21 cellular contexts compared by ENCODE assay signal in genomic region chr5:153613143-153613542, GRCh38.
DNase-seq lines count a peak whose midpoint lies in the region; ATAC-seq and TF ChIP-seq lines count a peak whose summit lies in the region.
"Had no signal": no experiment of that assay in that cellular context is flagged by ENCODE, and none has a peak within 500 bp of the region (broad histone marks: within the 10 kb centered on the region; RNA-seq: fewer than 3 reads in every experiment).

No MANE protein-coding gene starts in this region.

- no peaks in the 10 kb centered on the region for H3K27me3 ChIP-seq in PC-3 (ENCODE audit: low read length)
- H3K27me3 ChIP-seq: ovary had no signal

- H3K9me2 ChIP-seq in PC-3 (replicated peaks; ENCODE audit: low read length): no peaks in the 10 kb centered on the region

- no peaks in the 10 kb centered on the region for H3K36me3 ChIP-seq in PC-3 (ENCODE audit: low read depth, low read length)
- H3K36me3 ChIP-seq: ovary had no signal

- POLR2A ChIA-PET in PC-3 (lab: Charles Lee; ENCODE audit: unreplicated experiment): no interaction called here

- no peaks in the 10 kb centered on the region for H3K9me3 ChIP-seq in PC-3 (ENCODE audit: low read length)
- H3K9me3 ChIP-seq in T-helper 17 cell (ENCODE audit: control insufficient read depth, low read length, poor library complexity, severe bottlenecking): no peaks in the 10 kb centered on the region
- H3K9me3 ChIP-seq: ovary had no signal

- H2AFZ ChIP-seq in PC-3 (ENCODE audit: low read length): no peak overlapping the region

- H3K9me3 Mint-ChIP-seq in activated T-helper 17 cell treated with anti-CD3 and anti-CD28 coated beads, Interleukin-2, amount 50 U/mL, for 72 hours: no peaks in the 10 kb centered on the region
- H3K9me3 Mint-ChIP-seq: activated CD4-positive, alpha-beta memory T cell treated with anti-CD3 and anti-CD28 coated beads for 36 hours; activated naive CD8-positive, alpha-beta T cell treated with anti-CD3 and anti-CD28 coated beads for 36 hours; activated T-cell treated with anti-CD3 and anti-CD28 coated beads, Interleukin-2, amount 50 U/mL, for 24 hours had no signal

- no peaks in the 10 kb centered on the region for H3F3A ChIP-seq in PC-3 (ENCODE audit: low read length, unreplicated experiment)

- no peaks in the 10 kb centered on the region for H3K4me1 Mint-ChIP-seq in activated T-helper 17 cell treated with anti-CD3 and anti-CD28 coated beads, Interleukin-2, amount 50 U/mL, for 72 hours
- no peaks in the 10 kb centered on the region for H3K4me1 Mint-ChIP-seq in T-helper 17 cell
- H3K4me1 Mint-ChIP-seq: activated naive CD8-positive, alpha-beta T cell treated with anti-CD3 and anti-CD28 coated beads for 36 hours; CD8-positive, alpha-beta memory T cell; naive B cell; T-cell had no signal

- no peak overlapping the region for H3K4me3 ChIP-seq in PC-3 (ENCODE audit: low read length)
- H3K4me3 ChIP-seq: ovary had no signal

- no peak overlapping the region for H3K4me3 Mint-ChIP-seq in activated T-helper 17 cell treated with anti-CD3 and anti-CD28 coated beads, Interleukin-2, amount 50 U/mL, for 72 hours
- no peak overlapping the region for H3K4me3 Mint-ChIP-seq in T-helper 17 cell
- H3K4me3 Mint-ChIP-seq: activated CD4-positive, alpha-beta memory T cell treated with anti-CD3 and anti-CD28 coated beads for 36 hours; activated naive CD8-positive, alpha-beta T cell treated with anti-CD3 and anti-CD28 coated beads for 36 hours; activated T-cell treated with anti-CD3 and anti-CD28 coated beads, Interleukin-2, amount 50 U/mL, for 24 hours; CD8-positive, alpha-beta memory T cell; naive B cell; T-cell had no signal

- H3K79me2 ChIP-seq in PC-3 (ENCODE audit: low read length): no peaks in the 10 kb centered on the region

- H4K20me1 ChIP-seq in PC-3 (ENCODE audit: low read length): no peaks in the 10 kb centered on the region

- TF ChIP-seq CTCF in PC-3 (conservative IDR thresholded peaks at IDR 0.05; ENCODE audit: low read depth, low read length): no peak

- no peak overlapping the region for H3K27ac Mint-ChIP-seq in activated T-helper 17 cell treated with anti-CD3 and anti-CD28 coated beads, Interleukin-2, amount 50 U/mL, for 72 hours
- no peak overlapping the region for H3K27ac Mint-ChIP-seq in T-helper 17 cell
- H3K27ac Mint-ChIP-seq: activated CD4-positive, alpha-beta memory T cell treated with anti-CD3 and anti-CD28 coated beads for 36 hours; activated naive CD8-positive, alpha-beta T cell treated with anti-CD3 and anti-CD28 coated beads for 36 hours; activated T-cell treated with anti-CD3 and anti-CD28 coated beads, Interleukin-2, amount 50 U/mL, for 24 hours; CD8-positive, alpha-beta memory T cell; naive B cell; T-cell had no signal

- DNase-seq in AG08395 (ENCODE audit: low spot score) (peak; percentile 21), HCEC 1CT (peak; percentile 74), PC-3 (peak; percentile 54), fibroblast of peridontal ligament (ENCODE audit: extremely low read depth) (peak; percentile 49), T-helper 17 cell (no peak)
- no peak for DNase-seq in activated CD4-positive, CD25-positive, alpha-beta regulatory T cell treated with anti-CD3 and anti-CD28 coated beads, Interleukin-2, amount 50 U/mL, for 72 hours
- DNase-seq in activated CD4-positive, CD25-positive, alpha-beta regulatory T cell (lab: John Stamatoyannopoulos, UW): no peak
- DNase-seq: activated CD4-positive, alpha-beta memory T cell treated with anti-CD3 and anti-CD28 coated beads for 36 hours; activated naive CD8-positive, alpha-beta T cell treated with anti-CD3 and anti-CD28 coated beads for 36 hours; activated T-cell treated with anti-CD3 and anti-CD28 coated beads, Interleukin-2, amount 50 U/mL, for 24 hours; CD8-positive, alpha-beta memory T cell; KG1; naive B cell; NCI-H1092; ovary; stimulated activated naive CD8-positive, alpha-beta T cell treated with anti-CD3 and anti-CD28 coated beads, Interleukin-15, Interleukin-2, amounts not matched to agents 100 U/mL and 50 U/mL, for 24 hours; T-cell; trophoblast cell had no signal

- BruUV-seq in PC-3 (replicated peaks; lab: Mats Ljungman, UMichigan): no TSS peak

- no peaks in the 10 kb centered on the region for H3K4me1 ChIP-seq in PC-3 (ENCODE audit: insufficient read depth, low read length)

- H3K4me2 ChIP-seq in PC-3 (ENCODE audit: low read length): no peak overlapping the region

- no peak overlapping the region for H3K27ac ChIP-seq in PC-3 (ENCODE audit: low read length)
- H3K27ac ChIP-seq: ovary had no signal

- CTCF ChIA-PET in PC-3 (lab: Charles Lee): no interaction called here

- H3K9ac ChIP-seq in PC-3 (ENCODE audit: low read length): no peak overlapping the region

- peaks cover 8% of the 10 kb centered on the region for H3K27me3 Mint-ChIP-seq in activated T-helper 17 cell treated with anti-CD3 and anti-CD28 coated beads, Interleukin-2, amount 50 U/mL, for 72 hours
- peaks cover 4% of the 10 kb centered on the region for H3K27me3 Mint-ChIP-seq in T-helper 17 cell
- H3K27me3 Mint-ChIP-seq: activated naive CD8-positive, alpha-beta T cell treated with anti-CD3 and anti-CD28 coated beads for 36 hours; activated T-cell treated with anti-CD3 and anti-CD28 coated beads, Interleukin-2, amount 50 U/mL, for 24 hours had no signal

- intact Hi-C loops in PC-3 (cut with micrococcal nuclease): no loop called here

- no peak for ATAC-seq in PC-3
- no peak for ATAC-seq in activated T-helper 17 cell treated with anti-CD3 and anti-CD28 coated beads, Interleukin-2, amount 50 U/mL, for 72 hours (replicated peaks)
- no peak for ATAC-seq in T-helper 17 cell
- ATAC-seq: HCT116; sciatic nerve; stimulated activated naive CD8-positive, alpha-beta T cell treated with anti-CD3 and anti-CD28 coated beads, Interleukin-15, Interleukin-2, amounts not matched to agents 100 U/mL and 50 U/mL, for 24 hours; T-cell had no signal

- H3K36me3 Mint-ChIP-seq in activated T-helper 17 cell treated with anti-CD3 and anti-CD28 coated beads, Interleukin-2, amount 50 U/mL, for 72 hours (ENCODE audit: low read depth): no peaks in the 10 kb centered on the region
- no peaks in the 10 kb centered on the region for H3K36me3 Mint-ChIP-seq in T-helper 17 cell (ENCODE audit: low read depth)
- H3K36me3 Mint-ChIP-seq: activated CD4-positive, alpha-beta memory T cell treated with anti-CD3 and anti-CD28 coated beads for 36 hours; activated naive CD8-positive, alpha-beta T cell treated with anti-CD3 and anti-CD28 coated beads for 36 hours; CD8-positive, alpha-beta memory T cell; naive B cell; T-cell had no signal

Comparison
In these comparisons a context has a peak if more than half of its experiments do, and no peak if none do; other contexts are left out.
1. DNase-seq: peak in AG08395 (single experiment), HCEC 1CT (single experiment), PC-3 (single experiment) and fibroblast of peridontal ligament (single experiment); none in T-helper 17 cell (0 of 3), activated CD4-positive, CD25-positive, alpha-beta regulatory T cell treated with anti-CD3 and anti-CD28 coated beads, Interleukin-2, amount 50 U/mL, for 72 hours (single experiment) and activated CD4-positive, CD25-positive, alpha-beta regulatory T cell (0 of 4).